In genomic region chr3:50352762-50353161, GRCh38 we compare ENCODE assay signal across 1 cellular context.
A peak's percentile ranks its signal among the peaks of the same experiment; 100 is the strongest.
TF ChIP-seq lines count a peak whose summit lies in the region.

No MANE protein-coding gene starts in this region.

TF ChIP-seq in HepG2, 621 proteins besides CTCF, POLR2A, EP300 and RAD21:
- TF ChIP-seq THAP11 (CRISPR knock-in tag; IDR thresholded peaks at IDR 0.05) = peak; percentile 17; the same call in 1 of the 2 replicates
- no peak for TF ChIP-seq SIX1 (CRISPR knock-in tag; IDR thresholded peaks at IDR 0.05; ENCODE audit: borderline replicate concordance)
TF ChIP-seq in HepG2: peak in this region for 1.
